27 cellular contexts compared by ENCODE assay signal in genomic region chr1:11334821-11335220, GRCh38.
"Had no signal": no experiment of that assay in that cellular context is flagged by ENCODE, and none has a peak within 500 bp of the region (broad histone marks: within the 10 kb centered on the region; RNA-seq: fewer than 3 reads in every experiment).

No MANE protein-coding gene starts in this region.

- H3K4me3 ChIP-seq: adrenal gland, heart left ventricle, ovary, skin epidermis, stomach, thyroid gland, upper lobe of left lung had no signal

- H3K9me3 Mint-ChIP-seq: activated naive CD4-positive, alpha-beta T cell treated with anti-CD3 and anti-CD28 coated beads for 36 hours; activated naive CD8-positive, alpha-beta T cell treated with anti-CD3 and anti-CD28 coated beads for 36 hours; activated T-helper 1 cell treated with anti-CD3 and anti-CD28 coated beads, Interleukin-12 subunit alpha, Interleukin-12 subunit beta, Interleukin-2, Interleukin-4 antibody, amounts not matched to agents 30 ng/mL and 10 ng/mL and 1 ng/mL, durations not matched to agents 14 hours and 24 hours and 36 hours; naive thymus-derived CD4-positive, alpha-beta T cell; T-helper 1 cell treated with Interleukin-12 subunit alpha and Interleukin-12 subunit beta and Interleukin-4 antibody, amounts not matched to agents 30 μg/mL and 1 μg/mL, for 36 hours had no signal

- H3K4me1 ChIP-seq: heart left ventricle had no signal

- H3K36me3 ChIP-seq: adrenal gland, brain microvascular endothelial cell, heart left ventricle, ovary, stomach, thyroid gland, upper lobe of left lung had no signal

- H3K27ac Mint-ChIP-seq: activated naive CD4-positive, alpha-beta T cell treated with anti-CD3 and anti-CD28 coated beads for 36 hours; activated naive CD8-positive, alpha-beta T cell treated with anti-CD3 and anti-CD28 coated beads for 36 hours; activated T-helper 1 cell treated with anti-CD3 and anti-CD28 coated beads, Interleukin-12 subunit alpha, Interleukin-12 subunit beta, Interleukin-2, Interleukin-4 antibody, amounts not matched to agents 30 ng/mL and 10 ng/mL and 1 ng/mL, durations not matched to agents 14 hours and 24 hours and 36 hours; progenitor cell of endocrine pancreas; T-helper 1 cell treated with Interleukin-12 subunit alpha and Interleukin-12 subunit beta and Interleukin-4 antibody, amounts not matched to agents 30 μg/mL and 1 μg/mL, for 36 hours had no signal

- DNase-seq: activated CD4-positive, alpha-beta T cell treated with anti-CD3 and anti-CD28 coated beads for 4 hours; activated CD4-positive, alpha-beta T cell treated with anti-CD3 and anti-CD28 coated beads, Interleukin-2, amount 50 U/mL, for 4 hours; activated CD8-positive, alpha-beta memory T cell treated with anti-CD3 and anti-CD28 coated beads for 24 hours; activated effector memory CD4-positive, alpha-beta T cell treated with anti-CD3 and anti-CD28 coated beads, Interleukin-2, amount 50 U/mL, for 16 hours; activated naive CD4-positive, alpha-beta T cell treated with anti-CD3 and anti-CD28 coated beads for 36 hours; activated naive CD8-positive, alpha-beta T cell treated with anti-CD3 and anti-CD28 coated beads for 36 hours; adrenal gland; aorta; brain microvascular endothelial cell; cortex of kidney; foreskin fibroblast; heart left ventricle; hypothalamus; midbrain; naive thymus-derived CD4-positive, alpha-beta T cell; ovary; stimulated activated CD4-positive, alpha-beta T cell treated with anti-CD3 and anti-CD28 coated beads, Interleukin-12 subunit alpha, Interleukin-12 subunit beta, amount 100 ng/mL, for 4 hours; stimulated activated CD4-positive, alpha-beta T cell treated with anti-CD3 and anti-CD28 coated beads, Interleukin-4, amount 100 ng/mL, for 1 hour; stomach; T-helper 9 cell; thyroid gland had no signal

- H3K27ac ChIP-seq: adrenal gland, brain microvascular endothelial cell, heart left ventricle, ovary, stomach, thyroid gland, upper lobe of left lung, VCaP had no signal

- H3K9me3 ChIP-seq: adrenal gland, heart left ventricle, ovary, stomach, thyroid gland, upper lobe of left lung had no signal

- H3K4me3 Mint-ChIP-seq: activated naive CD4-positive, alpha-beta T cell treated with anti-CD3 and anti-CD28 coated beads for 36 hours; activated naive CD8-positive, alpha-beta T cell treated with anti-CD3 and anti-CD28 coated beads for 36 hours; activated T-helper 1 cell treated with anti-CD3 and anti-CD28 coated beads, Interleukin-12 subunit alpha, Interleukin-12 subunit beta, Interleukin-2, Interleukin-4 antibody, amounts not matched to agents 30 ng/mL and 10 ng/mL and 1 ng/mL, durations not matched to agents 14 hours and 24 hours and 36 hours; naive thymus-derived CD4-positive, alpha-beta T cell; T-helper 1 cell treated with Interleukin-12 subunit alpha and Interleukin-12 subunit beta and Interleukin-4 antibody, amounts not matched to agents 30 μg/mL and 1 μg/mL, for 36 hours had no signal

- H3K36me3 Mint-ChIP-seq: activated naive CD8-positive, alpha-beta T cell treated with anti-CD3 and anti-CD28 coated beads for 36 hours; naive thymus-derived CD4-positive, alpha-beta T cell had no signal

- H3K27me3 ChIP-seq: adrenal gland, ovary, thyroid gland, upper lobe of left lung had no signal
